In genomic region chr11:86041975-86042378, GRCh38 we compare ENCODE assay signal across 8 cellular contexts. TPM values are rescaled to one million over a fixed set of nuclear protein-coding genes. Genes with fewer than 3 reads are reported as not detected.
A peak's percentile ranks its signal among the peaks of the same experiment; 100 is the strongest.
DNase-seq lines count a peak whose midpoint lies in the region; ATAC-seq and TF ChIP-seq lines count a peak whose summit lies in the region.

No MANE protein-coding gene starts in this region.

- H3K27me3 ChIP-seq in muscle layer of duodenum (ENCODE audit: low read depth, low read length) (no peaks in the 10 kb centered on the region), uterus (no peaks in the 10 kb centered on the region)

- TF ChIP-seq CTCF in WI38 (IDR thresholded peaks at IDR 0.05; ENCODE audit: low read depth, low read length), result peak; percentile 29; the same call in 1 of the 2 replicates
- peak; percentile 84 to 93 (median 91) for TF ChIP-seq CTCF in uterus (IDR thresholded peaks at IDR 0.05)

- DNase-seq in COR-L47 (lab: John Stamatoyannopoulos, UW) (peak; percentile 69), NCI-H2227 treated with DMSO at 0.1 percent for 48 hours (lab: John Stamatoyannopoulos, UW) (peak; percentile 40), epithelial cell of prostate (ENCODE audit: low read depth, low spot score) (peak; percentile 22), uterus (peak; percentile 51 to 88)

- no peaks in the 10 kb centered on the region for H3K36me3 ChIP-seq in muscle layer of duodenum (ENCODE audit: control insufficient read depth in 1 of 2, insufficient read depth in 2 of 2, low read length in 2 of 2)
- no peaks in the 10 kb centered on the region for H3K36me3 ChIP-seq in uterus

- peaks cover 14 to 52% of the 10 kb centered on the region in 2 donors for H3K4me1 ChIP-seq in muscle layer of duodenum (ENCODE audit: control insufficient read depth in 1 of 2, insufficient read depth in 2 of 2, low read length in 2 of 2)
- H3K4me1 ChIP-seq in uterus, result peaks cover 8 to 9% of the 10 kb centered on the region in 2 donors

- H3K9me3 ChIP-seq in muscle layer of duodenum (ENCODE audit: control insufficient read depth in 1 of 2, low read length in 2 of 2), result no peaks in the 10 kb centered on the region
- no peaks in the 10 kb centered on the region for H3K9me3 ChIP-seq in uterus

- H3K27ac ChIP-seq in epithelial cell of prostate (no peak overlapping the region), muscle layer of duodenum (ENCODE audit: low read length) (peak overlapping the region; percentile 68), uterus (peak overlapping the region; percentile 58 to 79)

- no peak for TF ChIP-seq POLR2A in uterus (IDR thresholded peaks at IDR 0.05)

- H3K4me3 ChIP-seq in WI38 (ENCODE audit: low read depth, low read length) (no peak overlapping the region), muscle layer of duodenum (ENCODE audit: low read depth in 1 of 2, low read length in 2 of 2) (peak overlapping the region in 1 of 2 donors; percentile 31), uterus (peak overlapping the region in 1 of 2 donors; percentile 1)

- ATAC-seq in GM18907 (IDR thresholded peaks at IDR 0.05; ENCODE audit: unreplicated experiment), result peak; percentile 68
- peak; percentile 70 for ATAC-seq in HG03159 (IDR thresholded peaks at IDR 0.05; ENCODE audit: unreplicated experiment)

- intact Hi-C loops in uterus (cut with DNase I; ENCODE audit: low total_unique reads), result no loop called here

RNA-seq across cellular contexts. Expression of gene PICALM, which starts 26.9 kb away (rescaled TPM):
- total RNA-seq in uterus, result 100 to 1,000 TPM; 198 to 402 (median 298) TPM
